11 cellular contexts compared by ENCODE assay signal in the genomic region with DNA sequence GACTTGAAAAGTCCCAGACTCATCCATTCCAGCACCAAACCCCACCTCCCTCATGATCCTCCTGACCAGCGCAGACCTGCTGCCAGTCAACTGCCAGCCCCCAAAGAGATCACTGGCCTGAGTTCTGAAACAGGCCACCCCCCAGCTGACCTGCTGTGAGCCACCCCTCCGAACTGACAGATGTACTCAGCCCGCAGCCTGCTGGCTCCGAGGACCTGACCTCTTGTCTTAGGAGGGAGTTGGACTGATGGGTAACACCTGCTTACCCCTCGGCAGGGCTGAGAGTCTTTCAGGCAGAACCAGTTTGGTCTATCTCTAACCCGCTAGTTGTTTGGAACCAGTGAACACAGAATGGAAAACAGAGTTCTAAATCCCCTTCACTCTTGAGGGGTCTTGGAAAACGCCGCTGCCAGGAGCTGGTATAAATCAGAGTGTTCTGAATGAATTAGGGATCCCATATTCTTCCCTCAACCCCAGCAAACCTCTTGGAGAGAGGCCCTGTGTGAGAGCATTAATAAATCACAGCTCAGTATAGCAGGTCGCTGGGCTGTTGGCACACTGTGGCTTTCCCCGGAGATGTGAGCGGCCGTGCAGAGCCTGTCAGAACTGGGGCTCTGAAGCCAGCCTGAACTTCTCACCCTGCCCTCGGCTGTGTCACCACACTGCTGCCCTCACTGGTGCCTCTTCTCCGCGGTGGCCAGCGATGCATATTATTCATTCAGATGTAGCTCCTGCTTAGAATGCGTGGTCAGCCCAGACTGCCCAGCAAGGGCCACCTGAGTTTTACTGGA.
A peak's percentile ranks its signal among the peaks of the same experiment; 100 is the strongest.
DNase-seq lines count a peak whose midpoint lies in the region; ATAC-seq and TF ChIP-seq lines count a peak whose summit lies in the region.
"Had no signal": no experiment of that assay in that cellular context is flagged by ENCODE, and none has a peak within 500 bp of the region (broad histone marks: within the 10 kb centered on the region; RNA-seq: fewer than 3 reads in every experiment).

No MANE protein-coding gene starts in this region.

- H3K27me3 ChIP-seq in body of pancreas: no peaks in the 10 kb centered on the region
- no peaks in the 10 kb centered on the region for H3K27me3 ChIP-seq in gastrocnemius medialis
- H3K27me3 ChIP-seq: ovary had no signal

- no peaks in the 10 kb centered on the region for H3K9me3 ChIP-seq in body of pancreas
- no peaks in the 10 kb centered on the region for H3K9me3 ChIP-seq in gastrocnemius medialis
- H3K9me3 ChIP-seq: ovary had no signal

- peak; percentile 76 for DNase-seq in NCI-H1092 treated with DMSO at 0.1 percent for 48 hours (lab: John Stamatoyannopoulos, UW)
- peak in 1 of 4 donors; percentile 40 for DNase-seq in body of pancreas
- peak; percentile 44 for DNase-seq in kidney glomerular epithelial cell (lab: John Stamatoyannopoulos, UW)
- DNase-seq in gastrocnemius medialis: peak in 1 of 2 donors; percentile 46
- no peak for DNase-seq in DMS53 treated with DMSO at 0.1 percent for 48 hours (lab: John Stamatoyannopoulos, UW; ENCODE audit: unreplicated experiment)
- DNase-seq in HT-29 (ENCODE audit: low spot score): no peak
- no peak for DNase-seq in hippocampal formation (lab: John Stamatoyannopoulos, UW)
- DNase-seq: GF-D8 had no signal

- WGBS in body of pancreas, 2 donors: 42 to 48% methylated on average over 9 to 17 of the region's 17 CpGs

- TF ChIP-seq POLR2A in body of pancreas (IDR thresholded peaks at IDR 0.05) (no peak), gastrocnemius medialis (IDR thresholded peaks at IDR 0.05) (no peak)

- peak; percentile 45 for ATAC-seq in body of pancreas
- ATAC-seq in gastrocnemius medialis: peak; percentile 30 to 32
- ATAC-seq in GM21786 (IDR thresholded peaks at IDR 0.05; ENCODE audit: unreplicated experiment): no peak
- ATAC-seq: stimulated activated naive CD8-positive, alpha-beta T cell treated with anti-CD3 and anti-CD28 coated beads, Interleukin-15, Interleukin-2, amounts not matched to agents 100 U/mL and 50 U/mL, for 24 hours had no signal

- H3K4me1 ChIP-seq in body of pancreas (no peaks in the 10 kb centered on the region), gastrocnemius medialis (peaks cover 8 to 24% of the 10 kb centered on the region in 2 donors)

- H3K36me3 ChIP-seq in body of pancreas (replicated peaks in 1 of 2; ENCODE audit: insufficient read depth in 1 of 2, low read depth in 2 of 2) (no peaks in the 10 kb centered on the region), gastrocnemius medialis (no peaks in the 10 kb centered on the region)
- H3K36me3 ChIP-seq: ovary had no signal

- in situ Hi-C loops in gastrocnemius medialis (cut with MboI; ENCODE audit: low sequenced_read_pairs in 4 of 4): loop anchor here in 3 of 4 donors (10.0 to 25.0 kb wide), 2 partner anchors 211 to 491 kb away; no protein-coding TSS in a partner anchor

- intact Hi-C loops in body of pancreas (cut with DNase I) (no loop called here), gastrocnemius medialis (cut with DNase I; ENCODE audit: low total_unique reads) (loop anchor here (1.0 to 5.0 kb wide), 3 partner anchors 139 to 316 kb away; no protein-coding TSS in a partner anchor)

- H3K4me3 ChIP-seq in body of pancreas (no peak overlapping the region), gastrocnemius medialis (no peak overlapping the region)
- H3K4me3 ChIP-seq: ovary had no signal

- peak overlapping the region in 1 of 4 donors; percentile 46 for H3K27ac ChIP-seq in body of pancreas
- peak overlapping the region in 2 of 4 donors; percentile 44 to 55 for H3K27ac ChIP-seq in gastrocnemius medialis
- H3K27ac ChIP-seq: ovary had no signal

- no peak for TF ChIP-seq CTCF in body of pancreas (IDR thresholded peaks at IDR 0.05)
- TF ChIP-seq CTCF in gastrocnemius medialis (IDR thresholded peaks at IDR 0.05 in 4 of 5, conservative IDR thresholded peaks at IDR 0.05 in 1 of 5): no peak

Comparison
In these comparisons a context has a peak if more than half of its experiments do, and no peak if none do; other contexts are left out.
1. DNase-seq: peak in NCI-H1092 treated with DMSO at 0.1 percent for 48 hours (single experiment) and kidney glomerular epithelial cell (single experiment); none in DMS53 treated with DMSO at 0.1 percent for 48 hours (single experiment), HT-29 (single experiment) and hippocampal formation (0 of 2).